ENCODE assay signal across 16 cellular contexts in the genomic region with DNA sequence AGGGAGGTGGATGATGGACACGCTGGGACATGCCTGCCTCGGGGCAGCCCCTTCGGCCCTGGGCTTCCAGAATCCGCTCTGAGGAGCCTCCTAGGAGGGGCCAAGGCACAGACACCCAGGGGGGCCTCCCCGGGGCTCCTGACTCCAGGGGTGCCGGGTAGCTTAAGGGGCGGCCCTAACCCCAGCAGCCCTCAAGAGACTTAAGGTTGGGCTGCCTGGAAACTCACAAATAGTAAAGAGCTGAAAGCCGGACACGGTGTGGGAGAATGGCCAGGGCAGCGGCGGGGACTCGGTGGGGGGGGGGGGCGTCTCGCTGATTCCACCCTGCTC. TPM values are rescaled to one million over a fixed set of nuclear protein-coding genes. Genes with fewer than 3 reads are reported as not detected.
DNase-seq lines count a peak whose midpoint lies in the region; ATAC-seq and TF ChIP-seq lines count a peak whose summit lies in the region.
"Had no signal": no experiment of that assay in that cellular context is flagged by ENCODE, and none has a peak within 500 bp of the region (broad histone marks: within the 10 kb centered on the region; RNA-seq: fewer than 3 reads in every experiment).

No MANE protein-coding gene starts in this region.

- peaks cover 16% of the 10 kb centered on the region for H3K36me3 Mint-ChIP-seq in neural progenitor cell

- H3K27ac ChIP-seq in heart right ventricle = peak overlapping the region in 8 of 10 donors; percentile 56 to 76 (median 69)
- H3K27ac ChIP-seq in colonic mucosa = peak overlapping the region; percentile 47
- H3K27ac ChIP-seq in neural progenitor cell = peak overlapping the region; percentile 84
- H3K27ac ChIP-seq in upper lobe of right lung = peak overlapping the region; percentile 72

- no peaks in the 10 kb centered on the region for H3K9me3 Mint-ChIP-seq in neural progenitor cell
- H3K9me3 Mint-ChIP-seq: memory B cell had no signal

- ATAC-seq in heart right ventricle (no peak), left ventricle myocardium superior (no peak), upper lobe of right lung (no peak)

- DNase-seq in heart right ventricle (no peak), left ventricle myocardium superior (no peak), colonic mucosa (no peak), neural progenitor cell (ENCODE audit: low spot score) (no peak), upper lobe of right lung (no peak), COLO668 (lab: John Stamatoyannopoulos, UW; ENCODE audit: unreplicated experiment) (no peak), CD1c-positive myeloid dendritic cell (ENCODE audit: extremely low spot score) (no peak)
- no peak for DNase-seq in activated CD4-positive, alpha-beta T cell treated with anti-CD3 and anti-CD28 coated beads, Interleukin-2, amount 50 U/mL, for 48 hours
- DNase-seq: activated CD4-positive, alpha-beta T cell treated with anti-CD3 and anti-CD28 coated beads for 48 hours; activated gamma-delta T cell; stimulated activated CD4-positive, alpha-beta T cell treated with anti-CD3 and anti-CD28 coated beads, Interleukin-15, amount 100 ng/mL, for 24 hours had no signal

- H3K4me1 ChIP-seq in heart right ventricle = peaks cover 28 to 45% (median 35%) of the 10 kb centered on the region in 9 donors
- H3K4me1 ChIP-seq in colonic mucosa = peaks cover 31% of the 10 kb centered on the region
- H3K4me1 ChIP-seq in neural progenitor cell = peaks cover 10% of the 10 kb centered on the region
- peaks cover 35% of the 10 kb centered on the region for H3K4me1 ChIP-seq in upper lobe of right lung

- intact Hi-C loops in heart right ventricle (cut with DNase I) = no loop called here
- intact Hi-C loops in left ventricle myocardium superior (cut with micrococcal nuclease) = no loop called here
- intact Hi-C loops in colonic mucosa (cut with DNase I) = no loop called here
- intact Hi-C loops in upper lobe of right lung (cut with DNase I) = no loop called here

- TF ChIP-seq CTCF in heart right ventricle (IDR thresholded peaks at IDR 0.05) (no peak), colonic mucosa (IDR thresholded peaks at IDR 0.05) (no peak), neural progenitor cell (IDR thresholded peaks at IDR 0.05) (no peak), upper lobe of right lung (IDR thresholded peaks at IDR 0.05) (no peak)

- no peak overlapping the region for H3K4me2 ChIP-seq in neural progenitor cell

- H3K27ac Mint-ChIP-seq in neural progenitor cell = no peak overlapping the region

- H3K4me3 Mint-ChIP-seq in neural progenitor cell = no peak overlapping the region

- H3K9ac ChIP-seq in colonic mucosa (ENCODE audit: low read depth in 2 of 2, low read length in 2 of 2) (no peak overlapping the region), neural progenitor cell (no peak overlapping the region)

- H3K9me3 ChIP-seq in heart right ventricle = no peaks in the 10 kb centered on the region
- no peaks in the 10 kb centered on the region for H3K9me3 ChIP-seq in colonic mucosa
- no peaks in the 10 kb centered on the region for H3K9me3 ChIP-seq in neural progenitor cell (ENCODE audit: low read depth)
- no peaks in the 10 kb centered on the region for H3K9me3 ChIP-seq in upper lobe of right lung
- H3K9me3 ChIP-seq: MG63 had no signal

- no peak overlapping the region for H2AFZ ChIP-seq in neural progenitor cell (replicated peaks)

- H3K27me3 ChIP-seq in heart right ventricle (no peaks in the 10 kb centered on the region), colonic mucosa (no peaks in the 10 kb centered on the region), neural progenitor cell (no peaks in the 10 kb centered on the region), upper lobe of right lung (no peaks in the 10 kb centered on the region)
- H3K27me3 ChIP-seq: MG63 had no signal

- H3K36me3 ChIP-seq in heart right ventricle (peaks cover 0 to 7% (median 0%) of the 10 kb centered on the region in 9 donors), colonic mucosa (no peaks in the 10 kb centered on the region), neural progenitor cell (no peaks in the 10 kb centered on the region), upper lobe of right lung (peaks cover 8% of the 10 kb centered on the region)
- H3K36me3 ChIP-seq: MG63 had no signal

- 41 to 50% methylated on average over 13 to 14 of the region's 14 CpGs for WGBS in heart right ventricle, 2 donors

- H3F3A ChIP-seq in neural progenitor cell (ENCODE audit: low read depth) = peaks cover 4% of the 10 kb centered on the region

- H3K4me1 Mint-ChIP-seq in neural progenitor cell = peaks cover 10% of the 10 kb centered on the region

- peaks cover 2% of the 10 kb centered on the region for H3K27me3 Mint-ChIP-seq in neural progenitor cell (ENCODE audit: insufficient read depth, low read depth)
- H3K27me3 Mint-ChIP-seq: memory B cell had no signal

- H3K79me2 ChIP-seq in neural progenitor cell (ENCODE audit: low read depth) = peaks cover 98% of the 10 kb centered on the region

- peaks cover 82% of the 10 kb centered on the region for H4K20me1 ChIP-seq in neural progenitor cell (ENCODE audit: low read depth)

- H3K4me3 ChIP-seq in heart right ventricle (peak overlapping the region in 8 of 10 donors; percentile 2 to 42 (median 29)), colonic mucosa (no peak overlapping the region), neural progenitor cell (no peak overlapping the region), upper lobe of right lung (no peak overlapping the region)
- H3K4me3 ChIP-seq: MG63 had no signal

RNA-seq across cellular contexts. Expression of gene ARID3A, which starts 7.7 kb away (rescaled TPM):
- 10 to 100 TPM in 1 of 10 donors, 1 to 10 TPM in 9; 3.0 to 11.7 (median 5.3) TPM for total RNA-seq in heart right ventricle
- polyA plus RNA-seq in heart right ventricle = 1 to 10 TPM; 3.7 to 4.2 TPM
- 5.7 TPM for total RNA-seq in left ventricle myocardium superior
- 10 to 100 TPM in 1 of 2 donors, 1 to 10 TPM in 1; 8.7 to 13.0 TPM for total RNA-seq in colonic mucosa
- total RNA-seq in neural progenitor cell (ENCODE audit: low replicate concordance) = 25.5 and 68.7 TPM in 2 replicates
- 16.1 TPM for total RNA-seq in upper lobe of right lung

RNA-seq across cellular contexts. Expression of gene KISS1R, which starts 16.4 kb away (rescaled TPM):
- total RNA-seq in heart right ventricle (not detected), left ventricle myocardium superior (not detected), colonic mucosa (under 1 TPM in 1 of 2 donors, not detected in 1; 0.21 TPM), neural progenitor cell (ENCODE audit: low replicate concordance) (0.77 TPM in 1 of 2 replicates, not detected in the other), upper lobe of right lung (not detected)
- not detected for polyA plus RNA-seq in heart right ventricle
- total RNA-seq: NCI-H460 had no signal

RNA-seq across cellular contexts. Expression of gene R3HDM4, which starts 20.5 kb away (rescaled TPM):
- total RNA-seq in heart right ventricle (10 to 100 TPM; 16.3 to 30.6 (median 19.9) TPM), left ventricle myocardium superior (20.0 TPM), colonic mucosa (10 to 100 TPM; 54.5 to 55.6 TPM), neural progenitor cell (ENCODE audit: low replicate concordance) (22.7 and 58.2 TPM in 2 replicates), upper lobe of right lung (50.7 TPM)
- polyA plus RNA-seq in heart right ventricle = 10 to 100 TPM; 34.5 to 49.8 TPM

RNA-seq across cellular contexts. Expression of gene RNU6-9, which starts 40.2 kb away (rescaled TPM):
- not detected for total RNA-seq in heart right ventricle
- not detected for polyA plus RNA-seq in heart right ventricle
- not detected for total RNA-seq in left ventricle myocardium superior
- not detected for total RNA-seq in colonic mucosa
- not detected in 2 replicates for total RNA-seq in neural progenitor cell (ENCODE audit: low replicate concordance)
- not detected for total RNA-seq in upper lobe of right lung
- total RNA-seq: chondrocyte, glomerular endothelial cell, NCI-H460 had no signal

RNA-seq across cellular contexts. Expression of gene MED16, which starts 40.5 kb away (rescaled TPM):
- total RNA-seq in heart right ventricle (10 to 100 TPM; 17.6 to 37.4 (median 26.2) TPM), left ventricle myocardium superior (23.7 TPM), colonic mucosa (10 to 100 TPM; 73.3 to 83.2 TPM), neural progenitor cell (ENCODE audit: low replicate concordance) (14.4 and 46.9 TPM in 2 replicates), upper lobe of right lung (51.8 TPM)
- 10 to 100 TPM; 31.0 to 42.9 TPM for polyA plus RNA-seq in heart right ventricle

Comparison
In these comparisons a context has a peak if more than half of its experiments do, and no peak if none do; other contexts are left out.
1. H3K4me3 ChIP-seq: peak in heart right ventricle (8 of 10); none in colonic mucosa (single experiment), neural progenitor cell (single experiment) and upper lobe of right lung (single experiment).
2. Peak in every context shown above with its lines, with median percentiles within 50 percentile points of each other: H3K27ac ChIP-seq.